Comparison of ENCODE assay signal across 22 cellular contexts in the genomic region with DNA sequence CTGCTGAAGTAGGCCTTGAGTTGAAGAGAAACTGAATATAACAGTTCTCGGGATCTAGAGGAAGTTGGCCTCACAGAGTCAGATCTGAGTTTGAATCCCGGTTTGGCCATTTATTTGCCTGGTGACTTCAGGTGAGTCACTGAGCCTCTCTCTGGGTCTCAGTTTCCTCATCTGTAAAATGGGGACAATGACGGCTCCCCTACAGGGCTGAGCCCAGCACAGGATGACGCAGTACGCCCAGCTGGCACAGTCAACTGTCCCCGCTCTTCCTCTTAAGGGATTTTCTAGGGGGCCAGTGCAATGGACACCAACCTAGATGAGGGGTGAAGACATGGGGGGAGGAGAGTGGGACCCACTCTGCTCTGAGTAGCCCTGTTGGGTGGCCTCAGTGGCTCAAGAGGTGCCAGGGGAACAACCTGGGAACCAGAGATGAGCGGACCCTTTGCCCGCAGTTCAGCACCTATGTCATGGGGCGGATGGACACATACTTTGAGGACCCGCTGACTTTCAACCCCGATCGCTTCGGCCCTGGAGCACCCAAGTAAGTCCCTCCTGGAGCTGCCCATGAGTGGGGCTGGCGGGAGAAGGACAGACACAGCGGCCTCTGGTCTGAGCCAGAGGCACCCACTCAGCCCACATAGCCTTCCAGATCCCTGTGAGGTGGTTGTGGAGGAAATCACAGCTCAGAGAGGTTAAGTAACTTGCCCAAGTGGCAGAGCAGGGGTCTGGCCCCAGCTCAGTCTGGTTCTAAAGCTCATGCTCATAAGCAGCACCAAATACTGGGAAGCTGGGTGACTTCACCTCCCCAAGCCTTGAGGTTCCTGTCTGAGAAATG. TPM values are rescaled to one million over a fixed set of nuclear protein-coding genes. Genes with fewer than 3 reads are reported as not detected.
DNase-seq lines count a peak whose midpoint lies in the region; ATAC-seq and TF ChIP-seq lines count a peak whose summit lies in the region.
"Had no signal": no experiment of that assay in that cellular context is flagged by ENCODE, and none has a peak within 500 bp of the region (broad histone marks: within the 10 kb centered on the region; RNA-seq: fewer than 3 reads in every experiment).

No MANE protein-coding gene starts in this region.

- H3K4me1 ChIP-seq in mucosa of descending colon (ENCODE audit: low read depth): no peaks in the 10 kb centered on the region

- no peaks in the 10 kb centered on the region for H3K27me3 ChIP-seq in H7 (ENCODE audit: control insufficient read depth, insufficient read depth, low read length)
- H3K27me3 ChIP-seq: cardiac muscle cell had no signal

- no peak for ATAC-seq in stimulated activated naive CD8-positive, alpha-beta T cell treated with anti-CD3 and anti-CD28 coated beads, Interleukin-15, amount 100 ng/mL, for 72 hours
- ATAC-seq in mucosa of descending colon (no peak), GM18909 (IDR thresholded peaks at IDR 0.05; ENCODE audit: poor library complexity, unreplicated experiment) (no peak)
- ATAC-seq: activated CD8-positive, alpha-beta T cell treated with anti-CD3 and anti-CD28 coated beads for 36 hours had no signal

- H3K27ac Mint-ChIP-seq in CD14-positive monocyte (no peak overlapping the region), osteocyte (ENCODE audit: unreplicated experiment) (no peak overlapping the region)
- H3K27ac Mint-ChIP-seq in stimulated activated naive CD8-positive, alpha-beta T cell treated with anti-CD3 and anti-CD28 coated beads, Interleukin-15, amount 100 ng/mL, for 72 hours: no peak overlapping the region
- H3K27ac Mint-ChIP-seq: activated CD8-positive, alpha-beta T cell treated with anti-CD3 and anti-CD28 coated beads for 36 hours; activated naive CD4-positive, alpha-beta T cell treated with anti-CD3 and anti-CD28 coated beads, Interleukin-2, amount 50 U/mL, for 24 hours; CD4-positive, alpha-beta T cell had no signal

- H3K27me3 Mint-ChIP-seq in CD14-positive monocyte (ENCODE audit: low read depth in 3 of 3): peaks cover 9 to 33% (median 16%) of the 10 kb centered on the region in 3 donors
- H3K27me3 Mint-ChIP-seq in osteocyte (ENCODE audit: unreplicated experiment): peaks cover 6% of the 10 kb centered on the region
- H3K27me3 Mint-ChIP-seq in stimulated activated naive CD8-positive, alpha-beta T cell treated with anti-CD3 and anti-CD28 coated beads, Interleukin-15, amount 100 ng/mL, for 72 hours: peaks cover 57% of the 10 kb centered on the region

- DNase-seq in CD14-positive monocyte (ENCODE audit: low spot score): peak; percentile 45
- peak; percentile 20 for DNase-seq in H7
- peak; percentile 2 for DNase-seq in epidermal melanocyte (ENCODE audit: insufficient read length, low spot score)
- DNase-seq in osteocyte (ENCODE audit: extremely low spot score, unreplicated experiment): peak; percentile 77
- no peak for DNase-seq in stimulated activated naive CD8-positive, alpha-beta T cell treated with anti-CD3 and anti-CD28 coated beads, Interleukin-15, amount 100 ng/mL, for 72 hours
- no peak for DNase-seq in mucosa of descending colon
- DNase-seq: activated CD4-positive, CD25-positive, alpha-beta regulatory T cell; activated CD8-positive, alpha-beta T cell treated with anti-CD3 and anti-CD28 coated beads for 36 hours; dermis blood vessel endothelial cell; DMS 273 treated with DMSO at 0.1 percent for 48 hours; NCI-H1417 treated with DMSO at 0.1 percent for 48 hours; NCI-H2107; NCI-H446; SHP77; stimulated activated naive CD8-positive, alpha-beta T cell treated with anti-CD3 and anti-CD28 coated beads, Interleukin-15, Interleukin-2, amounts not matched to agents 100 U/mL and 50 U/mL, for 24 hours; T1000 had no signal

- no peak overlapping the region for H3K4me3 ChIP-seq in H7 (ENCODE audit: insufficient read depth, low read depth, low read length)
- no peak overlapping the region for H3K4me3 ChIP-seq in mucosa of descending colon
- H3K4me3 ChIP-seq: cardiac muscle cell, tibial artery had no signal

- intact Hi-C loops in CD14-positive monocyte (cut with micrococcal nuclease) (no loop called here), mucosa of descending colon (cut with DNase I, micrococcal nuclease) (loop anchor here in 1 of 2 donors (5.0 kb wide), 1 partner anchor 162 kb away; no protein-coding TSS in a partner anchor)

- TF ChIP-seq CTCF in CD14-positive monocyte (IDR thresholded peaks at IDR 0.05) (no peak), osteocyte (IDR thresholded peaks at IDR 0.05) (no peak), mucosa of descending colon (IDR thresholded peaks at IDR 0.05) (no peak)

- no peaks in the 10 kb centered on the region for H3K9me3 ChIP-seq in mucosa of descending colon
- H3K9me3 ChIP-seq: tibial artery had no signal

- no peak overlapping the region for H3K4me3 Mint-ChIP-seq in CD14-positive monocyte
- H3K4me3 Mint-ChIP-seq in osteocyte (ENCODE audit: unreplicated experiment): no peak overlapping the region
- no peak overlapping the region for H3K4me3 Mint-ChIP-seq in stimulated activated naive CD8-positive, alpha-beta T cell treated with anti-CD3 and anti-CD28 coated beads, Interleukin-15, amount 100 ng/mL, for 72 hours
- H3K4me3 Mint-ChIP-seq: activated CD8-positive, alpha-beta T cell treated with anti-CD3 and anti-CD28 coated beads for 36 hours; activated naive CD4-positive, alpha-beta T cell treated with anti-CD3 and anti-CD28 coated beads, Interleukin-2, amount 50 U/mL, for 24 hours; CD4-positive, alpha-beta T cell had no signal

- no peaks in the 10 kb centered on the region for H3K4me1 Mint-ChIP-seq in CD14-positive monocyte
- peaks cover 3% of the 10 kb centered on the region for H3K4me1 Mint-ChIP-seq in osteocyte (ENCODE audit: unreplicated experiment)
- no peaks in the 10 kb centered on the region for H3K4me1 Mint-ChIP-seq in stimulated activated naive CD8-positive, alpha-beta T cell treated with anti-CD3 and anti-CD28 coated beads, Interleukin-15, amount 100 ng/mL, for 72 hours
- H3K4me1 Mint-ChIP-seq: activated naive CD4-positive, alpha-beta T cell treated with anti-CD3 and anti-CD28 coated beads, Interleukin-2, amount 50 U/mL, for 24 hours had no signal

- H3K9me3 Mint-ChIP-seq in CD14-positive monocyte (peaks cover 0 to 2% (median 0%) of the 10 kb centered on the region in 7 donors), osteocyte (ENCODE audit: unreplicated experiment) (no peaks in the 10 kb centered on the region)
- H3K9me3 Mint-ChIP-seq in stimulated activated naive CD8-positive, alpha-beta T cell treated with anti-CD3 and anti-CD28 coated beads, Interleukin-15, amount 100 ng/mL, for 72 hours: no peaks in the 10 kb centered on the region
- H3K9me3 Mint-ChIP-seq: activated CD8-positive, alpha-beta T cell treated with anti-CD3 and anti-CD28 coated beads for 36 hours; activated naive CD4-positive, alpha-beta T cell treated with anti-CD3 and anti-CD28 coated beads, Interleukin-2, amount 50 U/mL, for 24 hours; CD4-positive, alpha-beta T cell had no signal

- no peaks in the 10 kb centered on the region for H3K36me3 ChIP-seq in H7 (replicated peaks; ENCODE audit: control insufficient read depth, insufficient read depth, low read length)
- H3K36me3 ChIP-seq in mucosa of descending colon (ENCODE audit: low read depth): no peaks in the 10 kb centered on the region
- H3K36me3 ChIP-seq: cardiac muscle cell, tibial artery had no signal

- H3K36me3 Mint-ChIP-seq in CD14-positive monocyte (no peaks in the 10 kb centered on the region), osteocyte (ENCODE audit: unreplicated experiment) (no peaks in the 10 kb centered on the region)
- H3K36me3 Mint-ChIP-seq: activated naive CD4-positive, alpha-beta T cell treated with anti-CD3 and anti-CD28 coated beads, Interleukin-2, amount 50 U/mL, for 24 hours had no signal

RNA-seq across cellular contexts. Expression of a gene that starts 41.1 kb away (rescaled TPM):
- polyA plus RNA-seq in CD14-positive monocyte: not detected
- total RNA-seq in H7 (2014; rRNA removed; shearing (Covaris generic)): 0.04 and 0.42 TPM in 2 replicates
- total RNA-seq in osteocyte (1.3 and 1.8 TPM in 2 replicates), mucosa of descending colon (1 to 10 TPM in 1 of 3 donors, under 1 TPM in 2; 0.14 to 1.0 (median 0.22) TPM)
- total RNA-seq: kidney epithelial cell had no signal

Comparison
In these comparisons a context has a peak if more than half of its experiments do, and no peak if none do; other contexts are left out.
1. DNase-seq: peak in CD14-positive monocyte (single experiment), H7 (single experiment), epidermal melanocyte (single experiment) and osteocyte (single experiment); none in stimulated activated naive CD8-positive, alpha-beta T cell treated with anti-CD3 and anti-CD28 coated beads, Interleukin-15, amount 100 ng/mL, for 72 hours (0 of 2) and mucosa of descending colon (0 of 3).